Comparison of ENCODE assay signal across 20 cellular contexts in the genomic region with DNA sequence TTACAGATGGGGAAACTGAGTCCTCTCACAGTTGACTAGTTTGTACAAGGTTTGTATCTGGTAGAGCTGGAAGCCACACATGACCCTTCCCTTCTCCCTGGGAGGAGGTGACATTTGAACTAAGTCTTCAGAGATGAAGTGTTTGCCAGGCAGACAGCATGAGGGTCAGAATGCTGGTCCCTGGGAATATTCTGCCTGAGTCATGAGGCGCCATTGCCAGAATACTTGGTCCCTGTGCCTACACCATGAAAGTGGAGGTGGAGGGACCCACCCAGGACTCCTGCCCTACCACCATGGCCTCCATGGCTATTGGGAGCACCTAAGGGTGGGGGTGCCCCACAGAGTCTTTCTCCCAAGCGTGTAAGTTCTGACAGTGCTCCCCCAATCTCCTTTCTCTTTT.
"Had no signal": no experiment of that assay in that cellular context is flagged by ENCODE, and none has a peak within 500 bp of the region (broad histone marks: within the 10 kb centered on the region; RNA-seq: fewer than 3 reads in every experiment).

No MANE protein-coding gene starts in this region.

- DNase-seq: effector memory CD4-positive, alpha-beta T cell; heart left ventricle; hippocampal formation; left colon; left ventricle myocardium superior; mesenchymal stem cell; midbrain; naive thymus-derived CD4-positive, alpha-beta T cell; psoas muscle; retina; right lobe of liver; stimulated activated CD4-positive, alpha-beta T cell treated with anti-CD3 and anti-CD28 coated beads, Interleukin-15, amount 100 ng/mL, for 24 hours; stimulated activated CD4-positive, alpha-beta T cell treated with anti-CD3 and anti-CD28 coated beads, Interleukin-1b, Interleukin-23, amount 100 ng/mL, for 48 hours; stimulated activated CD4-positive, alpha-beta T cell treated with anti-CD3 and anti-CD28 coated beads, Interleukin-4, amount 100 ng/mL, for 24 hours; transverse colon had no signal

- H3K27ac Mint-ChIP-seq: stimulated activated memory B cell treated with anti-CD40 and anti-IgM and Interleukin-4, amounts not matched to agents 10 μg/mL and 1 μg/mL and 100 μg/mL, for 72 hours; stimulated activated naive CD8-positive, alpha-beta T cell treated with anti-CD3 and anti-CD28 coated beads, Interleukin-15, Interleukin-2, amounts not matched to agents 100 ng/mL and 50 ng/mL, for 24 hours had no signal

- H3K9me3 Mint-ChIP-seq: naive thymus-derived CD4-positive, alpha-beta T cell; stimulated activated memory B cell treated with anti-CD40 and anti-IgM and Interleukin-4, amounts not matched to agents 10 μg/mL and 1 μg/mL and 100 μg/mL, for 72 hours; stimulated activated naive CD8-positive, alpha-beta T cell treated with anti-CD3 and anti-CD28 coated beads, Interleukin-15, Interleukin-2, amounts not matched to agents 100 ng/mL and 50 ng/mL, for 24 hours had no signal

- H3K4me1 ChIP-seq: psoas muscle had no signal

- H3K4me3 Mint-ChIP-seq: naive thymus-derived CD4-positive, alpha-beta T cell; stimulated activated memory B cell treated with anti-CD40 and anti-IgM and Interleukin-4, amounts not matched to agents 10 μg/mL and 1 μg/mL and 100 μg/mL, for 72 hours; stimulated activated naive CD8-positive, alpha-beta T cell treated with anti-CD3 and anti-CD28 coated beads, Interleukin-15, Interleukin-2, amounts not matched to agents 100 ng/mL and 50 ng/mL, for 24 hours had no signal

- H3K27me3 Mint-ChIP-seq: naive thymus-derived CD4-positive, alpha-beta T cell; stimulated activated memory B cell treated with anti-CD40 and anti-IgM and Interleukin-4, amounts not matched to agents 10 μg/mL and 1 μg/mL and 100 μg/mL, for 72 hours; stimulated activated naive CD8-positive, alpha-beta T cell treated with anti-CD3 and anti-CD28 coated beads, Interleukin-15, Interleukin-2, amounts not matched to agents 100 ng/mL and 50 ng/mL, for 24 hours had no signal

- H3K4me3 ChIP-seq: heart left ventricle, lung, psoas muscle, right lobe of liver, thoracic aorta, transverse colon had no signal

- H3K36me3 ChIP-seq: heart left ventricle, right lobe of liver, thoracic aorta, transverse colon had no signal

- H3K9me3 ChIP-seq: heart left ventricle, psoas muscle, right lobe of liver, thoracic aorta, transverse colon had no signal

- H3K27me3 ChIP-seq: heart left ventricle, right lobe of liver, transverse colon had no signal

- ATAC-seq: esophagus mucosa; heart left ventricle; left colon; left ventricle myocardium superior; naive thymus-derived CD4-positive, alpha-beta T cell; psoas muscle; right lobe of liver; stimulated activated memory B cell treated with anti-CD40 and anti-IgM and Interleukin-4, amounts not matched to agents 10 μg/mL and 1 μg/mL and 100 μg/mL, for 72 hours had no signal

- H3K27ac ChIP-seq: heart left ventricle, psoas muscle, right lobe of liver, thoracic aorta had no signal
